In genomic region chr11:84819128-84819527, GRCh38 we compare ENCODE assay signal across 19 cellular contexts.
DNase-seq lines count a peak whose midpoint lies in the region; ATAC-seq and TF ChIP-seq lines count a peak whose summit lies in the region.
"Had no signal": no experiment of that assay in that cellular context is flagged by ENCODE, and none has a peak within 500 bp of the region (broad histone marks: within the 10 kb centered on the region; RNA-seq: fewer than 3 reads in every experiment).

No MANE protein-coding gene starts in this region.

- H3K36me3 Mint-ChIP-seq in type B pancreatic cell = no peaks in the 10 kb centered on the region

- peak; percentile 25 for ATAC-seq in Right ventricle myocardium superior (ENCODE audit: poor library complexity)
- ATAC-seq: body of pancreas; effector memory CD8-positive, alpha-beta T cell; gastroesophageal sphincter; pancreas had no signal

- H3K4me1 Mint-ChIP-seq in type B pancreatic cell (ENCODE audit: unreplicated experiment) = peaks cover 9% of the 10 kb centered on the region

- H3K27me3 ChIP-seq in OCI-LY1 (ENCODE audit: insufficient read depth, low read length) = no peaks in the 10 kb centered on the region
- no peaks in the 10 kb centered on the region for H3K27me3 ChIP-seq in sigmoid colon
- H3K27me3 ChIP-seq: body of pancreas, gastroesophageal sphincter, pancreas had no signal

- TF ChIP-seq EP300 in sigmoid colon (IDR thresholded peaks at IDR 0.05) = no peak

- peak overlapping the region; percentile 71 for H3K27ac Mint-ChIP-seq in type B pancreatic cell
- H3K27ac Mint-ChIP-seq: effector memory CD8-positive, alpha-beta T cell had no signal

- no peaks in the 10 kb centered on the region for H3K27me3 Mint-ChIP-seq in type B pancreatic cell
- H3K27me3 Mint-ChIP-seq: effector memory CD8-positive, alpha-beta T cell had no signal

- H3K9me3 Mint-ChIP-seq in type B pancreatic cell = no peaks in the 10 kb centered on the region

- H3K4me2 ChIP-seq in OCI-LY1 (ENCODE audit: low read length) = no peak overlapping the region
- H3K4me2 ChIP-seq: SK-N-SH had no signal

- TF ChIP-seq POLR2A in sigmoid colon (IDR thresholded peaks at IDR 0.05) = no peak

- H3K4me1 ChIP-seq in OCI-LY1 (ENCODE audit: insufficient read depth, low read length, severe bottlenecking) (peaks cover 10% of the 10 kb centered on the region), sigmoid colon (no peaks in the 10 kb centered on the region)
- H3K4me1 ChIP-seq: body of pancreas, gastroesophageal sphincter, pancreas had no signal

- no peak overlapping the region for H2AFZ ChIP-seq in OCI-LY1 (ENCODE audit: low read length)

- H4K20me1 ChIP-seq in OCI-LY1 (ENCODE audit: insufficient read depth, low read length) = no peaks in the 10 kb centered on the region

- no peaks in the 10 kb centered on the region for H3K79me2 ChIP-seq in OCI-LY1 (ENCODE audit: insufficient read depth, low read length)

- H3K9me2 ChIP-seq in OCI-LY1 (ENCODE audit: low read depth, low read length) = no peaks in the 10 kb centered on the region
- H3K9me2 ChIP-seq: SK-N-SH had no signal

- DNase-seq in Right ventricle myocardium superior (no peak), cardiac septum (ENCODE audit: low spot score) (no peak), fibroblast of peridontal ligament (ENCODE audit: extremely low read depth) (peak; percentile 26), type B pancreatic cell (ENCODE audit: extremely low spot score, unreplicated experiment) (no peak), sigmoid colon (no peak), GM03348 (ENCODE audit: low spot score) (no peak), midbrain (lab: John Stamatoyannopoulos, UW) (no peak)
- DNase-seq: activated gamma-delta T cell treated with Interleukin-2 at 50 U/mL for 16 hours; body of pancreas; Calu3; effector memory CD8-positive, alpha-beta T cell; H7; IMR-90; NCI-H146; pancreas; SK-N-SH; stimulated activated CD4-positive, alpha-beta T cell treated with anti-CD3 and anti-CD28 coated beads, Interleukin-12 subunit alpha, Interleukin-12 subunit beta, amount 100 ng/mL, for 4 hours had no signal

- H3K9me3 ChIP-seq in OCI-LY1 (ENCODE audit: low read length) = no peaks in the 10 kb centered on the region
- peaks cover 0 to 4% (median 0%) of the 10 kb centered on the region in 4 donors for H3K9me3 ChIP-seq in sigmoid colon
- H3K9me3 ChIP-seq: body of pancreas, pancreas, SK-N-SH had no signal

- 81 to 82% methylated on average over 1 of the region's 1 CpG for WGBS in sigmoid colon, 2 donors

- no peak overlapping the region for H3K4me3 Mint-ChIP-seq in type B pancreatic cell
- H3K4me3 Mint-ChIP-seq: effector memory CD8-positive, alpha-beta T cell had no signal

- intact Hi-C loops in Right ventricle myocardium superior (cut with DNase I) = no loop called here
- intact Hi-C loops in cardiac septum (cut with DNase I) = no loop called here
- intact Hi-C loops in sigmoid colon (cut with DNase I) = no loop called here

- TF ChIP-seq CTCF in OCI-LY1 (IDR thresholded peaks at IDR 0.05; ENCODE audit: low read length) (no peak), type B pancreatic cell (conservative IDR thresholded peaks at IDR 0.05) (no peak), sigmoid colon (IDR thresholded peaks at IDR 0.05) (no peak)

- no peak overlapping the region for H3K4me3 ChIP-seq in OCI-LY1 (ENCODE audit: low read depth, low read length, poor library complexity, severe bottlenecking)
- H3K4me3 ChIP-seq in sigmoid colon = no peak overlapping the region
- H3K4me3 ChIP-seq: body of pancreas, gastroesophageal sphincter, pancreas had no signal

- H3K36me3 ChIP-seq in OCI-LY1 (ENCODE audit: insufficient read depth, low read length) (no peaks in the 10 kb centered on the region), sigmoid colon (no peaks in the 10 kb centered on the region)
- H3K36me3 ChIP-seq: gastroesophageal sphincter, pancreas had no signal

- H3K27ac ChIP-seq in OCI-LY1 (ENCODE audit: low read depth, low read length, poor library complexity, severe bottlenecking) (peak overlapping the region; percentile 28), sigmoid colon (no peak overlapping the region)
- H3K27ac ChIP-seq: body of pancreas, gastroesophageal sphincter, pancreas had no signal

- no peaks in the 10 kb centered on the region for H3F3A ChIP-seq in OCI-LY1 (ENCODE audit: insufficient read depth, low read length)

- no peak overlapping the region for H3K9ac ChIP-seq in OCI-LY1 (ENCODE audit: low read length)
- H3K9ac ChIP-seq: SK-N-SH had no signal
